Comparison of ENCODE assay signal across 26 cellular contexts in genomic region chr20:59662161-59662560, GRCh38. TPM values are rescaled to one million over a fixed set of nuclear protein-coding genes. Genes with fewer than 3 reads are reported as not detected.
"Had no signal": no experiment of that assay in that cellular context is flagged by ENCODE, and none has a peak within 500 bp of the region (broad histone marks: within the 10 kb centered on the region; RNA-seq: fewer than 3 reads in every experiment).

No MANE protein-coding gene starts in this region.

- H3K36me3 Mint-ChIP-seq: neural progenitor cell; stimulated activated effector memory CD8-positive, alpha-beta T cell treated with anti-CD3 and anti-CD28 coated beads, Interleukin-12 subunit alpha, Interleukin-12 subunit beta, amount 100 ng/mL, for 72 hours had no signal

- H3K4me3 Mint-ChIP-seq: naive thymus-derived CD4-positive, alpha-beta T cell; nephron; neural progenitor cell; stimulated activated effector memory CD8-positive, alpha-beta T cell treated with anti-CD3 and anti-CD28 coated beads, Interleukin-12 subunit alpha, Interleukin-12 subunit beta, amount 100 ng/mL, for 72 hours had no signal

- DNase-seq: dermis blood vessel endothelial cell; effector CD4-positive, alpha-beta T cell; gastrocnemius medialis; left lung; mammary epithelial cell; mesendoderm; midbrain; naive thymus-derived CD4-positive, alpha-beta T cell; ovary; psoas muscle; right cardiac atrium; sigmoid colon; stimulated activated CD4-positive, alpha-beta T cell treated with anti-CD3 and anti-CD28 coated beads, Interleukin-2, amount 100 ng/mL, for 24 hours; stimulated activated CD4-positive, alpha-beta T cell treated with anti-CD3 and anti-CD28 coated beads, Interleukin-4, amount 100 ng/mL, for 24 hours; stimulated activated naive CD4-positive, alpha-beta T cell treated with Interleukin-2 at 50 U/mL for 16 hours; testis; tibial artery; upper lobe of left lung had no signal

- H3K27ac Mint-ChIP-seq: naive thymus-derived CD4-positive, alpha-beta T cell; nephron; neural progenitor cell; stimulated activated effector memory CD8-positive, alpha-beta T cell treated with anti-CD3 and anti-CD28 coated beads, Interleukin-12 subunit alpha, Interleukin-12 subunit beta, amount 100 ng/mL, for 72 hours had no signal

- H3K4me3 ChIP-seq: gastrocnemius medialis, left lung, neural progenitor cell, ovary, psoas muscle, sigmoid colon, stomach, testis, tibial artery, upper lobe of left lung had no signal

- H3K4me1 Mint-ChIP-seq: naive thymus-derived CD4-positive, alpha-beta T cell; nephron; neural progenitor cell; stimulated activated effector memory CD8-positive, alpha-beta T cell treated with anti-CD3 and anti-CD28 coated beads, Interleukin-12 subunit alpha, Interleukin-12 subunit beta, amount 100 ng/mL, for 72 hours had no signal

- H3K27me3 ChIP-seq: neural progenitor cell, ovary, testis, upper lobe of left lung had no signal

- FAIRE-seq: colon, keratinocyte had no signal

- H3K27ac ChIP-seq: gastrocnemius medialis, left lung, neural progenitor cell, ovary, psoas muscle, sigmoid colon, stomach, testis, tibial artery, upper lobe of left lung had no signal

RNA-seq across cellular contexts. Expression of gene PHACTR3, which starts 57.8 kb away (rescaled TPM):
- total RNA-seq: fibroblast of villous mesenchyme, glomerular endothelial cell had no signal
